ENCODE assay signal across 8 cellular contexts in the genomic region with DNA sequence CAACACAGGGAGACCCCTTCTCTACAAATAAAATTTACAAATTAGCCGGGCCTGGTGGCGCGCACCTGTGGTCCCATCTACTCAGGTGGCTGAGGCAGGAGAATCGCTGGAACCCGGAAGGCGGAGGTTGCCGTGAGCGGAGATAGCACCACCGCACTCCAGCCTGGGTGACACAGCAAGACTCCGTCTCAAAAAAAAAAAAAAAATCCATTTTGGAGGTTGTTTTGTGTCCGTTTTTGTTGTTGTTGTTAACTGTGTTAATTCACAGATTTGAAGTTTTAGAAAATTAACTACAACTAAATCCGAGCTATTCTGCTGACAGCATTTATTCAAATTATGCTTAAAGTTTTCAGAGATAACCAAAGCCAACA. TPM values are rescaled to one million over a fixed set of nuclear protein-coding genes. Genes with fewer than 3 reads are reported as not detected.
DNase-seq lines count a peak whose midpoint lies in the region; ATAC-seq and TF ChIP-seq lines count a peak whose summit lies in the region.

No MANE protein-coding gene starts in this region.

- peak overlapping the region; percentile 91 for H3K4me3 Mint-ChIP-seq in endothelial cell (ENCODE audit: unreplicated experiment)
- peak overlapping the region; percentile 80 for H3K4me3 Mint-ChIP-seq in nephron progenitor cell

- H3K4me1 Mint-ChIP-seq in endothelial cell (ENCODE audit: unreplicated experiment), result peaks cover 15% of the 10 kb centered on the region
- H3K4me1 Mint-ChIP-seq in nephron progenitor cell, result peaks cover 19% of the 10 kb centered on the region

- in situ Hi-C loops in ACHN (cut with HindIII; ENCODE audit: low pct_ligation_motif_present, low pct_unique_long_range_greater_than_20kb, low sequenced_read_pairs), result no loop called here

- peak overlapping the region; percentile 42 for H3K27ac Mint-ChIP-seq in endothelial cell (ENCODE audit: unreplicated experiment)
- H3K27ac Mint-ChIP-seq in nephron progenitor cell, result no peak overlapping the region

- H3K9me3 Mint-ChIP-seq in endothelial cell (ENCODE audit: unreplicated experiment) (no peaks in the 10 kb centered on the region), nephron progenitor cell (no peaks in the 10 kb centered on the region)

- H3K36me3 Mint-ChIP-seq in endothelial cell (ENCODE audit: low read depth, unreplicated experiment), result no peaks in the 10 kb centered on the region
- H3K36me3 Mint-ChIP-seq in nephron progenitor cell (ENCODE audit: low read depth), result peaks cover 30% of the 10 kb centered on the region

- no peak for ATAC-seq in HG02571 (IDR thresholded peaks at IDR 0.05; ENCODE audit: unreplicated experiment)

- H3K27me3 Mint-ChIP-seq in endothelial cell (ENCODE audit: unreplicated experiment) (peaks cover 4% of the 10 kb centered on the region), nephron progenitor cell (ENCODE audit: low read depth, poor library complexity) (peaks cover 18% of the 10 kb centered on the region)

- peak overlapping the region; percentile 89 for H3K27ac ChIP-seq in VCaP

- TF ChIP-seq CTCF in HFF-Myc (IDR thresholded peaks at IDR 0.05; ENCODE audit: low read depth, low read length, missing control alignments) (no peak), VCaP (conservative IDR thresholded peaks at IDR 0.05) (no peak), endothelial cell (IDR thresholded peaks at IDR 0.05; ENCODE audit: unreplicated experiment) (no peak), nephron progenitor cell (IDR thresholded peaks at IDR 0.05) (no peak)

- peak overlapping the region; percentile 66 for H3K4me3 ChIP-seq in HFF-Myc (replicated peaks; ENCODE audit: low read depth, low read length)

- DNase-seq in ACHN, result peak; percentile 30
- no peak for DNase-seq in HFF-Myc (ENCODE audit: extremely low read depth, low read depth)
- DNase-seq in endothelial cell (ENCODE audit: low spot score), result no peak
- DNase-seq in nephron progenitor cell, result peak; percentile 9
- no peak for DNase-seq in NCI-H446 (lab: John Stamatoyannopoulos, UW)
- no peak for DNase-seq in NCI-H2029 treated with DMSO at 0.1 percent for 48 hours (lab: John Stamatoyannopoulos, UW)

RNA-seq across cellular contexts. Expression of a gene that starts 0.6 kb away (rescaled TPM):
- total RNA-seq in endothelial cell (ENCODE audit: unreplicated experiment), result 28.2 TPM

Comparison
In these comparisons a context has a peak if more than half of its experiments do, and no peak if none do; other contexts are left out.
1. DNase-seq: peak in ACHN (single experiment) and nephron progenitor cell (single experiment); none in HFF-Myc (single experiment), endothelial cell (single experiment), NCI-H446 (0 of 2) and NCI-H2029 treated with DMSO at 0.1 percent for 48 hours (single experiment).